18 cellular contexts compared by ENCODE assay signal in genomic region chr16:27399969-27400368, GRCh38.
"Had no signal": no experiment of that assay in that cellular context is flagged by ENCODE, and none has a peak within 500 bp of the region (broad histone marks: within the 10 kb centered on the region; RNA-seq: fewer than 3 reads in every experiment).

No MANE protein-coding gene starts in this region.

- FAIRE-seq: astrocyte, small intestine, TTC549 had no signal

- H3K4me1 ChIP-seq: gastrocnemius medialis, neural progenitor cell, parathyroid adenoma had no signal

- H3K9me3 ChIP-seq: gastrocnemius medialis, suprapubic skin had no signal

- H3K4me2 ChIP-seq: neural progenitor cell had no signal

- DNase-seq: activated gamma-delta T cell; activated T-cell treated with anti-CD3 and anti-CD28 coated beads, Interleukin-2, amount 50 U/mL, for 24 hours; effector CD8-positive, alpha-beta T cell; gastrocnemius medialis; heart right ventricle; islet precursor cell; left lung; retina; small intestine; T-helper 17 cell had no signal

- ATAC-seq: activated CD4-positive, CD25-positive, alpha-beta regulatory T cell treated with anti-CD3 and anti-CD28 coated beads, Interleukin-2, amount 50 U/mL, for 24 hours; gastrocnemius medialis; heart right ventricle; SK-N-SH treated with all-trans-retinoic acid at 6 μM for 48 hours; T-helper 17 cell had no signal

- H3K36me3 ChIP-seq: gastrocnemius medialis, heart right ventricle, left lung, neural progenitor cell, suprapubic skin had no signal

- H2AFZ ChIP-seq: neural progenitor cell had no signal

- H3K27me3 ChIP-seq: neural progenitor cell had no signal

- H3K27ac ChIP-seq: coronary artery, gastrocnemius medialis, neural progenitor cell, parathyroid adenoma, suprapubic skin had no signal

- H3K4me3 ChIP-seq: coronary artery, gastrocnemius medialis, heart right ventricle, left lung, neural progenitor cell, suprapubic skin had no signal

- H3K79me2 ChIP-seq: parathyroid adenoma had no signal

- H3K9ac ChIP-seq: neural progenitor cell, parathyroid adenoma had no signal
